Comparison of ENCODE assay signal across 8 cellular contexts in genomic region chr6:106359989-106360409, GRCh38. TPM values are rescaled to one million over a fixed set of nuclear protein-coding genes. Genes with fewer than 3 reads are reported as not detected.
A peak's percentile ranks its signal among the peaks of the same experiment; 100 is the strongest.
DNase-seq lines count a peak whose midpoint lies in the region; ATAC-seq and TF ChIP-seq lines count a peak whose summit lies in the region.

No MANE protein-coding gene starts in this region.

- peaks cover 20 to 60% of the 10 kb centered on the region in 2 experiments for H3K27me3 ChIP-seq in mesenchymal stem cell (ENCODE audit: control insufficient read depth in 1 of 2, insufficient read depth in 1 of 2, low read length in 2 of 2)

- no peaks in the 10 kb centered on the region for H3K36me3 ChIP-seq in mesenchymal stem cell (ENCODE audit: control insufficient read depth in 1 of 2, insufficient read depth in 2 of 2, low read depth in 1 of 2, low read length in 2 of 2)

- TF ChIP-seq CTCF in 22Rv1 (IDR thresholded peaks at IDR 0.05) (0 out of 2 replicates have a peak, but pooled peaks have one; percentile 31), astrocyte of the spinal cord (IDR thresholded peaks at IDR 0.05; ENCODE audit: low read depth, low read length) (no peak)

- DNase-seq in astrocyte of the spinal cord (ENCODE audit: low read depth, low spot score) = no peak
- no peak for DNase-seq in mesenchymal stem cell
- no peak for DNase-seq in SKM-1 (lab: John Stamatoyannopoulos, UW; ENCODE audit: unreplicated experiment)

- ATAC-seq in HG02610 (IDR thresholded peaks at IDR 0.05; ENCODE audit: unreplicated experiment) (peak; percentile 13), GM21423 (IDR thresholded peaks at IDR 0.05; ENCODE audit: unreplicated experiment) (no peak), GM21528 (IDR thresholded peaks at IDR 0.05; ENCODE audit: low FRiP score, unreplicated experiment) (no peak), GM21737 (IDR thresholded peaks at IDR 0.05; ENCODE audit: unreplicated experiment) (no peak)

- no peak overlapping the region for H3K4ac ChIP-seq in mesenchymal stem cell (ENCODE audit: low read depth in 1 of 2, low read length in 2 of 2)

- peak overlapping the region; percentile 77 for H4K8ac ChIP-seq in mesenchymal stem cell (ENCODE audit: low read length)

- H3K4me3 ChIP-seq in astrocyte of the spinal cord (ENCODE audit: low read depth, low read length) (peak overlapping the region; percentile 37), mesenchymal stem cell (ENCODE audit: insufficient read depth in 1 of 2, low read depth in 1 of 2, low read length in 2 of 2) (peak overlapping the region in 1 of 2 experiments; percentile 73)

- peak overlapping the region; percentile 39 for H4K91ac ChIP-seq in mesenchymal stem cell (ENCODE audit: low read length)

- H2AFZ ChIP-seq in mesenchymal stem cell (ENCODE audit: low read depth, low read length) = peak overlapping the region; percentile 46

- H2BK15ac ChIP-seq in mesenchymal stem cell (ENCODE audit: low read depth, poor library complexity, severe bottlenecking) = no peak overlapping the region

- WGBS in mesenchymal stem cell = 37% methylated on average over 12 of the region's 12 CpGs

- no peak overlapping the region for H2BK5ac ChIP-seq in mesenchymal stem cell (ENCODE audit: low read depth, low read length, poor library complexity, severe bottlenecking)

- H3K23ac ChIP-seq in mesenchymal stem cell (ENCODE audit: low read length in 2 of 2) = no peak overlapping the region

- no peak overlapping the region for H2AK5ac ChIP-seq in mesenchymal stem cell (ENCODE audit: low read length, severe bottlenecking)

- no peaks in the 10 kb centered on the region for H3K9me3 ChIP-seq in mesenchymal stem cell (ENCODE audit: control insufficient read depth, low read length)

- no peaks in the 10 kb centered on the region for H3K79me1 ChIP-seq in mesenchymal stem cell (replicated peaks; ENCODE audit: low read length, poor library complexity, severe bottlenecking)

- H2BK12ac ChIP-seq in mesenchymal stem cell (ENCODE audit: low read length in 2 of 2) = no peak overlapping the region

- no peak overlapping the region for H3K9ac ChIP-seq in mesenchymal stem cell (ENCODE audit: low read length)

- H2BK120ac ChIP-seq in mesenchymal stem cell (ENCODE audit: low read depth, low read length) = no peak overlapping the region

- H3K4me2 ChIP-seq in mesenchymal stem cell (ENCODE audit: low read length, poor library complexity, severe bottlenecking) = peak overlapping the region; percentile 97

- H3K27ac ChIP-seq in 22Rv1 (no peak overlapping the region), mesenchymal stem cell (ENCODE audit: low read length, poor library complexity, severe bottlenecking) (no peak overlapping the region)

- H3K14ac ChIP-seq in mesenchymal stem cell (ENCODE audit: low read length in 2 of 2) = no peak overlapping the region

- peaks cover 12% of the 10 kb centered on the region for H3K4me1 ChIP-seq in mesenchymal stem cell (ENCODE audit: control insufficient read depth, insufficient read depth, low read depth, low read length)

- no peak overlapping the region for H3K18ac ChIP-seq in mesenchymal stem cell (ENCODE audit: low read depth in 1 of 2, low read length in 2 of 2)

- in situ Hi-C loops in astrocyte of the spinal cord (cut with HindIII; ENCODE audit: low sequenced_read_pairs) = no loop called here

RNA-seq across cellular contexts. Expression of gene CRYBG1, which starts 0.5 kb away (rescaled TPM):
- polyA plus RNA-seq in mesenchymal stem cell (2013, experiment 1 of 2) = 3.3 TPM
- 3.4 TPM for polyA plus RNA-seq in mesenchymal stem cell (2013, experiment 2 of 2)

RNA-seq across cellular contexts. Expression of gene ATG5, which starts 34.4 kb away (rescaled TPM):
- polyA plus RNA-seq in mesenchymal stem cell (2013, experiment 1 of 2) = 16.8 TPM
- polyA plus RNA-seq in mesenchymal stem cell (2013, experiment 2 of 2) = 18.5 TPM
